In the genomic region with DNA sequence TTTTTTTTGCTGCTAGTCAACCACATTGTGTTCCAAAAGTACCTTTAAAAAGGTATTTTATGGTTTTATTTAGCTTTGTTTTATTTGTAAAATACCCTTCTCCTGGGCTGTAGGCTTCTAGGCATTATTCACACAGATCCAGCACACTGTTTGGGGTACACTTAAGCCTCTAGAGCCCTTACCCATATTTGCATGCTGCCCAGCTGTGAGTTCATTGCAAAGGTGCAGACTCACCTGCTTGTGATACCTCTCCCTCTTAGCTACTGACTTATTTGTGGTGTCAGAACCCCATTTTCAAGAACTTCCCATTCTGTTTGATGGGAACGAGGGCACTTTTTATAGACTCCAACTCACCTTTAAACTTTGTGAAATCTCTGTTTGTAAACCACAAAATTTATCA, we compare ENCODE assay signal across 11 cellular contexts.
DNase-seq lines count a peak whose midpoint lies in the region; ATAC-seq and TF ChIP-seq lines count a peak whose summit lies in the region.
"Had no signal": no experiment of that assay in that cellular context is flagged by ENCODE, and none has a peak within 500 bp of the region (broad histone marks: within the 10 kb centered on the region; RNA-seq: fewer than 3 reads in every experiment).

No MANE protein-coding gene starts in this region.

- POLR2A ChIA-PET in activated naive CD8-positive, alpha-beta T cell treated with anti-CD3 and anti-CD28 coated beads, Interleukin-2, amount 10 ng/mL, durations not matched to agents 7 days and 5 days (lab: Charles Lee) = no interaction called here
- POLR2A ChIA-PET in A673 (lab: Charles Lee; ENCODE audit: low non-redundant PET) = no interaction called here

- no peak overlapping the region for H3K27ac Mint-ChIP-seq in activated naive CD8-positive, alpha-beta T cell treated with anti-CD3 and anti-CD28 coated beads, Interleukin-2, amount 10 ng/mL, durations not matched to agents 7 days and 5 days
- H3K27ac Mint-ChIP-seq in activated naive CD8-positive, alpha-beta T cell treated with anti-CD3 and anti-CD28 coated beads for 36 hours = no peak overlapping the region
- H3K27ac Mint-ChIP-seq: activated naive CD8-positive, alpha-beta T cell had no signal

- CTCF ChIA-PET in A673 (lab: Charles Lee) = no interaction called here

- no peak for TF ChIP-seq CTCF in A673 (conservative IDR thresholded peaks at IDR 0.05; ENCODE audit: low read depth, low read length)

- H3K9me3 ChIP-seq in skeletal muscle satellite cell (replicated peaks; ENCODE audit: low read length) (no peaks in the 10 kb centered on the region), A673 (ENCODE audit: low read depth, low read length, poor library complexity, severe bottlenecking) (no peaks in the 10 kb centered on the region)
- H3K9me3 ChIP-seq: MG63 had no signal

- H3K27me3 Mint-ChIP-seq in activated naive CD8-positive, alpha-beta T cell treated with anti-CD3 and anti-CD28 coated beads, Interleukin-2, amount 10 ng/mL, durations not matched to agents 7 days and 5 days = peaks cover 8% of the 10 kb centered on the region
- peaks cover 23% of the 10 kb centered on the region for H3K27me3 Mint-ChIP-seq in activated naive CD8-positive, alpha-beta T cell treated with anti-CD3 and anti-CD28 coated beads for 36 hours
- H3K27me3 Mint-ChIP-seq: activated naive CD8-positive, alpha-beta T cell had no signal

- H3K4me3 Mint-ChIP-seq in activated naive CD8-positive, alpha-beta T cell treated with anti-CD3 and anti-CD28 coated beads, Interleukin-2, amount 10 ng/mL, durations not matched to agents 7 days and 5 days = peak overlapping the region; percentile 33
- no peak overlapping the region for H3K4me3 Mint-ChIP-seq in activated naive CD8-positive, alpha-beta T cell treated with anti-CD3 and anti-CD28 coated beads for 36 hours
- H3K4me3 Mint-ChIP-seq: activated naive CD8-positive, alpha-beta T cell had no signal

- no peak overlapping the region for H3K27ac ChIP-seq in A673 (ENCODE audit: low read depth, low read length, poor library complexity, severe bottlenecking)
- H3K27ac ChIP-seq: WERI-Rb-1 had no signal

- H3K4me3 ChIP-seq in skeletal muscle satellite cell (ENCODE audit: low read length) = no peak overlapping the region
- H3K4me3 ChIP-seq in A673 (ENCODE audit: low read depth, low read length, poor library complexity, severe bottlenecking) = no peak overlapping the region
- H3K4me3 ChIP-seq: MG63 had no signal

- no TSS peak for BruUV-seq in A673 (replicated peaks; lab: Mats Ljungman, UMichigan)

- DNase-seq in activated naive CD8-positive, alpha-beta T cell treated with anti-CD3 and anti-CD28 coated beads, Interleukin-2, amount 10 ng/mL, durations not matched to agents 7 days and 5 days = no peak
- no peak for DNase-seq in activated naive CD8-positive, alpha-beta T cell treated with anti-CD3 and anti-CD28 coated beads for 36 hours
- peak; percentile 54 for DNase-seq in NCI-H345 treated with DMSO at 0.1 percent for 48 hours (lab: John Stamatoyannopoulos, UW; ENCODE audit: unreplicated experiment)
- DNase-seq in A673 (ENCODE audit: low spot score) = no peak
- DNase-seq in G401 (ENCODE audit: low spot score) = no peak
- DNase-seq in AG08395 (ENCODE audit: low spot score) = no peak
- DNase-seq: MG63, WERI-Rb-1 had no signal

- intact Hi-C loops in A673 (cut with micrococcal nuclease; ENCODE audit: unreplicated experiment) = no loop called here

- peak overlapping the region; percentile 11 for H3K9ac ChIP-seq in skeletal muscle satellite cell (ENCODE audit: low read depth, low read length)

- H3K36me3 Mint-ChIP-seq in activated naive CD8-positive, alpha-beta T cell treated with anti-CD3 and anti-CD28 coated beads, Interleukin-2, amount 10 ng/mL, durations not matched to agents 7 days and 5 days = no peaks in the 10 kb centered on the region
- H3K36me3 Mint-ChIP-seq in activated naive CD8-positive, alpha-beta T cell treated with anti-CD3 and anti-CD28 coated beads for 36 hours = no peaks in the 10 kb centered on the region
- H3K36me3 Mint-ChIP-seq: activated naive CD8-positive, alpha-beta T cell had no signal

- no peak for ATAC-seq in activated naive CD8-positive, alpha-beta T cell treated with anti-CD3 and anti-CD28 coated beads, Interleukin-2, amount 10 ng/mL, durations not matched to agents 7 days and 5 days (ENCODE audit: low read depth)
- ATAC-seq in HG02884 (IDR thresholded peaks at IDR 0.05; ENCODE audit: unreplicated experiment) = peak; percentile 38

- no peaks in the 10 kb centered on the region for H3K9me3 Mint-ChIP-seq in activated naive CD8-positive, alpha-beta T cell treated with anti-CD3 and anti-CD28 coated beads, Interleukin-2, amount 10 ng/mL, durations not matched to agents 7 days and 5 days
- no peaks in the 10 kb centered on the region for H3K9me3 Mint-ChIP-seq in activated naive CD8-positive, alpha-beta T cell treated with anti-CD3 and anti-CD28 coated beads for 36 hours

- no peaks in the 10 kb centered on the region for H3K36me3 ChIP-seq in skeletal muscle satellite cell (ENCODE audit: insufficient read depth, low read length)
- H3K36me3 ChIP-seq in A673 (ENCODE audit: insufficient read depth, low read length, poor library complexity, severe bottlenecking) = no peaks in the 10 kb centered on the region
- H3K36me3 ChIP-seq: MG63, WERI-Rb-1 had no signal

- H3K4me1 ChIP-seq in skeletal muscle satellite cell (ENCODE audit: control insufficient read depth, insufficient read depth, low read length) = peaks cover 17% of the 10 kb centered on the region
- peaks cover 49% of the 10 kb centered on the region for H3K4me1 ChIP-seq in A673 (ENCODE audit: insufficient read depth, low read length, poor library complexity, severe bottlenecking)

- in situ Hi-C loops in G401 (cut with HindIII; ENCODE audit: low sequenced_read_pairs) = no loop called here

- H3K4me1 Mint-ChIP-seq in activated naive CD8-positive, alpha-beta T cell treated with anti-CD3 and anti-CD28 coated beads, Interleukin-2, amount 10 ng/mL, durations not matched to agents 7 days and 5 days = peaks cover 12% of the 10 kb centered on the region
- H3K4me1 Mint-ChIP-seq in activated naive CD8-positive, alpha-beta T cell treated with anti-CD3 and anti-CD28 coated beads for 36 hours = peaks cover 22% of the 10 kb centered on the region

- H3K4me2 ChIP-seq in skeletal muscle satellite cell (ENCODE audit: low read length) = peak overlapping the region; percentile 2

- H3K27me3 ChIP-seq in skeletal muscle satellite cell (ENCODE audit: control insufficient read depth, insufficient read depth, low read length) (no peaks in the 10 kb centered on the region), A673 (replicated peaks; ENCODE audit: insufficient read depth, low read depth, low read length, poor library complexity) (no peaks in the 10 kb centered on the region)
- H3K27me3 ChIP-seq: MG63 had no signal
